In genomic region chr12:105069936-105070702, GRCh38 we compare ENCODE assay signal across 22 cellular contexts.
"Had no signal": no experiment of that assay in that cellular context is flagged by ENCODE, and none has a peak within 500 bp of the region (broad histone marks: within the 10 kb centered on the region; RNA-seq: fewer than 3 reads in every experiment).

No MANE protein-coding gene starts in this region.

- H3K36me3 ChIP-seq: neutrophil had no signal

- DNase-seq: activated CD4-positive, alpha-beta T cell treated with anti-CD3 and anti-CD28 coated beads for 1 hour; activated CD4-positive, alpha-beta T cell treated with anti-CD3 and anti-CD28 coated beads, Interleukin-2, amount 50 U/mL, for 1 hour; activated CD8-positive, alpha-beta T cell treated with anti-CD3 and anti-CD28 coated beads for 36 hours; activated naive CD4-positive, alpha-beta T cell; activated T-cell treated with anti-CD3 and anti-CD28 coated beads, Interleukin-2, amount 50 U/mL, for 4 hours; dermis blood vessel endothelial cell; effector CD4-positive, alpha-beta T cell; glutamatergic neuron; left cardiac atrium; left ventricle myocardium superior; nephron progenitor cell; sigmoid colon; stimulated activated CD4-positive, alpha-beta T cell treated with anti-CD3 and anti-CD28 coated beads, Interleukin-15, amount 100 ng/mL, for 24 hours; stimulated activated CD4-positive, alpha-beta T cell treated with anti-CD3 and anti-CD28 coated beads, Interleukin-2, amount 100 ng/mL, for 24 hours; stimulated activated naive B cell treated with anti-CD40 and anti-IgM and Interleukin-4, amounts not matched to agents 10 μg/mL and 1 μg/mL and 100 μg/mL, for 72 hours; T-helper 17 cell; T1000; tibial artery had no signal

- H3K9me3 ChIP-seq: esophagus muscularis mucosa, neutrophil, sigmoid colon, suprapubic skin, tibial artery had no signal

- H3K27me3 ChIP-seq: esophagus muscularis mucosa, neutrophil, sigmoid colon, suprapubic skin, tibial artery had no signal

- H3K4me1 ChIP-seq: esophagus muscularis mucosa, sigmoid colon, suprapubic skin, tibial artery had no signal

- H3K4me3 ChIP-seq: esophagus muscularis mucosa, sigmoid colon, suprapubic skin, tibial artery had no signal

- H3K27ac ChIP-seq: esophagus muscularis mucosa, neutrophil, sigmoid colon, suprapubic skin, tibial artery had no signal

- ATAC-seq: activated CD8-positive, alpha-beta T cell treated with anti-CD3 and anti-CD28 coated beads for 36 hours; activated naive CD4-positive, alpha-beta T cell treated with anti-CD3 and anti-CD28 coated beads, Interleukin-2, amount 50 U/mL, for 72 hours; activated T-cell treated with anti-CD3 and anti-CD28 coated beads, Interleukin-2, amount 50 U/mL, for 4 hours; left cardiac atrium; left ventricle myocardium superior; stimulated activated naive B cell treated with anti-CD40 and anti-IgM and Interleukin-4, amounts not matched to agents 10 μg/mL and 1 μg/mL and 100 μg/mL, for 72 hours; T-helper 17 cell had no signal
